Comparison of ENCODE assay signal across 20 cellular contexts in genomic region chr17:34645636-34646035, GRCh38.
DNase-seq lines count a peak whose midpoint lies in the region; ATAC-seq, FAIRE-seq and TF ChIP-seq lines count a peak whose summit lies in the region.
"Had no signal": no experiment of that assay in that cellular context is flagged by ENCODE, and none has a peak within 500 bp of the region (broad histone marks: within the 10 kb centered on the region; RNA-seq: fewer than 3 reads in every experiment).

No MANE protein-coding gene starts in this region.

- peaks cover 19% of the 10 kb centered on the region for H3K27me3 Mint-ChIP-seq in activated CD4-positive, alpha-beta memory T cell treated with anti-CD3 and anti-CD28 coated beads, Interleukin-2, amount 10 ng/mL, durations not matched to agents 7 days and 5 days
- H3K27me3 Mint-ChIP-seq in activated CD4-positive, alpha-beta T cell treated with anti-CD3 and anti-CD28 coated beads for 36 hours: peaks cover 10% of the 10 kb centered on the region

- H3K4me1 Mint-ChIP-seq in activated CD4-positive, alpha-beta memory T cell treated with anti-CD3 and anti-CD28 coated beads, Interleukin-2, amount 10 ng/mL, durations not matched to agents 7 days and 5 days: no peaks in the 10 kb centered on the region
- no peaks in the 10 kb centered on the region for H3K4me1 Mint-ChIP-seq in activated CD4-positive, alpha-beta T cell treated with anti-CD3 and anti-CD28 coated beads for 36 hours
- H3K4me1 Mint-ChIP-seq: activated B cell treated with CpG ODN at 0.5 μM for 24 hours, immature natural killer cell, naive B cell had no signal

- no peak overlapping the region for H3K27ac Mint-ChIP-seq in activated CD4-positive, alpha-beta memory T cell treated with anti-CD3 and anti-CD28 coated beads, Interleukin-2, amount 10 ng/mL, durations not matched to agents 7 days and 5 days
- no peak overlapping the region for H3K27ac Mint-ChIP-seq in activated CD4-positive, alpha-beta T cell treated with anti-CD3 and anti-CD28 coated beads for 36 hours
- H3K27ac Mint-ChIP-seq: activated B cell treated with CpG ODN at 0.5 μM for 24 hours, immature natural killer cell, naive B cell had no signal

- no peaks in the 10 kb centered on the region for H3K9me3 Mint-ChIP-seq in activated CD4-positive, alpha-beta memory T cell treated with anti-CD3 and anti-CD28 coated beads, Interleukin-2, amount 10 ng/mL, durations not matched to agents 7 days and 5 days
- no peaks in the 10 kb centered on the region for H3K9me3 Mint-ChIP-seq in activated CD4-positive, alpha-beta T cell treated with anti-CD3 and anti-CD28 coated beads for 36 hours (ENCODE audit: low read depth)
- H3K9me3 Mint-ChIP-seq: activated B cell treated with CpG ODN at 0.5 μM for 24 hours, immature natural killer cell, naive B cell had no signal

- no peak for TF ChIP-seq CTCF in D721Med (IDR thresholded peaks at IDR 0.05; ENCODE audit: insufficient read depth, missing control alignments)

- DNase-seq in DMS79 (lab: John Stamatoyannopoulos, UW) (peak; percentile 98), NCI-H1694 treated with DMSO at 0.1 percent for 48 hours (lab: John Stamatoyannopoulos, UW) (peak; percentile 55), NCI-H82 treated with DMSO at 0.1 percent for 48 hours (lab: John Stamatoyannopoulos, UW; ENCODE audit: unreplicated experiment) (peak; percentile 95), left kidney (ENCODE audit: low read depth, low spot score) (peak; percentile 82), D721Med (ENCODE audit: insufficient read length, low spot score) (no peak)
- no peak for DNase-seq in activated CD4-positive, alpha-beta memory T cell treated with anti-CD3 and anti-CD28 coated beads, Interleukin-2, amount 10 ng/mL, durations not matched to agents 7 days and 5 days
- DNase-seq in activated CD4-positive, alpha-beta T cell treated with anti-CD3 and anti-CD28 coated beads for 36 hours: no peak
- DNase-seq: activated B cell treated with CpG ODN at 0.5 μM for 24 hours; activated effector memory CD4-positive, alpha-beta T cell treated with Interleukin-2 at 50 U/mL for 16 hours; adrenal gland; central memory CD4-positive, alpha-beta T cell; effector CD4-positive, alpha-beta T cell; EL; H7; head of caudate nucleus; immature natural killer cell; mammary epithelial cell; naive B cell; NK-92 treated with Interleukin-12 subunit alpha and Interleukin-12 subunit beta, amount 100 ng/mL, for 24 hours; T-helper 1 cell had no signal

- intact Hi-C loops in activated CD4-positive, alpha-beta T cell treated with anti-CD3 and anti-CD28 coated beads for 36 hours (cut with DNase I, micrococcal nuclease): no loop called here

- CTCF ChIA-PET in activated CD4-positive, alpha-beta memory T cell treated with anti-CD3 and anti-CD28 coated beads, Interleukin-2, amount 10 ng/mL, durations not matched to agents 7 days and 5 days (lab: Charles Lee): no interaction called here
- CTCF ChIA-PET in activated CD4-positive, alpha-beta T cell treated with anti-CD3 and anti-CD28 coated beads for 36 hours (lab: Charles Lee): interaction anchor here (0.5 to 1.2 kb wide), 3 partner anchors 49 to 281 kb away, joined by 3 read pairs; no protein-coding TSS in a partner anchor

- FAIRE-seq in D721Med (lab: Jason Lieb, UNC): no peak

- H3K4me3 Mint-ChIP-seq in activated CD4-positive, alpha-beta memory T cell treated with anti-CD3 and anti-CD28 coated beads, Interleukin-2, amount 10 ng/mL, durations not matched to agents 7 days and 5 days: no peak overlapping the region
- H3K4me3 Mint-ChIP-seq in activated CD4-positive, alpha-beta T cell treated with anti-CD3 and anti-CD28 coated beads for 36 hours: no peak overlapping the region
- H3K4me3 Mint-ChIP-seq: activated B cell treated with CpG ODN at 0.5 μM for 24 hours, immature natural killer cell, naive B cell had no signal

- POLR2A ChIA-PET in activated CD4-positive, alpha-beta memory T cell treated with anti-CD3 and anti-CD28 coated beads, Interleukin-2, amount 10 ng/mL, durations not matched to agents 7 days and 5 days (lab: Charles Lee): no interaction called here
- POLR2A ChIA-PET in activated CD4-positive, alpha-beta T cell treated with anti-CD3 and anti-CD28 coated beads for 36 hours (lab: Charles Lee): no interaction called here

- no peak for ATAC-seq in activated CD4-positive, alpha-beta T cell treated with anti-CD3 and anti-CD28 coated beads for 36 hours

- H3K36me3 Mint-ChIP-seq in activated CD4-positive, alpha-beta memory T cell treated with anti-CD3 and anti-CD28 coated beads, Interleukin-2, amount 10 ng/mL, durations not matched to agents 7 days and 5 days (ENCODE audit: low read depth): no peaks in the 10 kb centered on the region
- no peaks in the 10 kb centered on the region for H3K36me3 Mint-ChIP-seq in activated CD4-positive, alpha-beta T cell treated with anti-CD3 and anti-CD28 coated beads for 36 hours (ENCODE audit: low read depth)
- H3K36me3 Mint-ChIP-seq: immature natural killer cell, naive B cell had no signal

Comparison
In these comparisons a context has a peak if more than half of its experiments do, and no peak if none do; other contexts are left out.
1. DNase-seq: peak in DMS79 (single experiment), NCI-H1694 treated with DMSO at 0.1 percent for 48 hours (single experiment), NCI-H82 treated with DMSO at 0.1 percent for 48 hours (single experiment) and left kidney (single experiment); none in activated CD4-positive, alpha-beta memory T cell treated with anti-CD3 and anti-CD28 coated beads, Interleukin-2, amount 10 ng/mL, durations not matched to agents 7 days and 5 days (single experiment), activated CD4-positive, alpha-beta T cell treated with anti-CD3 and anti-CD28 coated beads for 36 hours (single experiment) and D721Med (single experiment).